30 cellular contexts compared by ENCODE assay signal in genomic region chr2:1230155-1230893, GRCh38.
"Had no signal": no experiment of that assay in that cellular context is flagged by ENCODE, and none has a peak within 500 bp of the region (broad histone marks: within the 10 kb centered on the region; RNA-seq: fewer than 3 reads in every experiment).

No MANE protein-coding gene starts in this region.

- H3K27me3 ChIP-seq: neural progenitor cell, ovary, right lobe of liver, sigmoid colon, suprapubic skin, testis, tibial artery, transverse colon, upper lobe of right lung, uterus had no signal

- DNase-seq: naive thymus-derived CD4-positive, alpha-beta T cell; natural killer cell; occipital lobe; ovary; posterior cingulate gyrus; psoas muscle; right cardiac atrium; right lobe of liver; sigmoid colon; small intestine; stimulated activated CD4-positive, alpha-beta T cell treated with anti-CD3 and anti-CD28 coated beads, Interleukin-15, amount 100 ng/mL, for 24 hours; stimulated activated CD4-positive, alpha-beta T cell treated with anti-CD3 and anti-CD28 coated beads, Interleukin-2, amount 100 ng/mL, for 24 hours; stimulated activated CD4-positive, alpha-beta T cell treated with anti-CD3 and anti-CD28 coated beads, Interleukin-2, amount 100 ng/mL, for 48 hours; stimulated activated CD4-positive, alpha-beta T cell treated with anti-CD3 and anti-CD28 coated beads, Interleukin-4, amount 100 ng/mL, for 24 hours; stimulated activated naive CD4-positive, alpha-beta T cell; stimulated activated naive CD8-positive, alpha-beta T cell treated with anti-CD3 and anti-CD28 coated beads, Interleukin-15, amount 100 ng/mL, for 72 hours; stimulated activated naive CD8-positive, alpha-beta T cell treated with anti-CD3 and anti-CD28 coated beads, Interleukin-15, Interleukin-2, amounts not matched to agents 100 U/mL and 50 U/mL, for 24 hours; substantia nigra; testis; tibial artery; transverse colon; upper lobe of right lung; uterus had no signal

- ATAC-seq: naive thymus-derived CD4-positive, alpha-beta T cell; natural killer cell; psoas muscle; right cardiac atrium; right lobe of liver; stimulated activated effector memory CD8-positive, alpha-beta T cell treated with anti-CD3 and anti-CD28 coated beads, Interleukin-12 subunit alpha, Interleukin-12 subunit beta, amount 100 ng/mL, for 72 hours; stimulated activated naive CD8-positive, alpha-beta T cell treated with anti-CD3 and anti-CD28 coated beads, Interleukin-15, amount 100 ng/mL, for 72 hours; stimulated activated naive CD8-positive, alpha-beta T cell treated with anti-CD3 and anti-CD28 coated beads, Interleukin-15, Interleukin-2, amounts not matched to agents 100 U/mL and 50 U/mL, for 24 hours; upper lobe of right lung had no signal

- H3K27ac Mint-ChIP-seq: naive thymus-derived CD4-positive, alpha-beta T cell; natural killer cell; nephron; neural progenitor cell; progenitor cell of endocrine pancreas; stimulated activated effector memory CD8-positive, alpha-beta T cell treated with anti-CD3 and anti-CD28 coated beads, Interleukin-12 subunit alpha, Interleukin-12 subunit beta, amount 100 ng/mL, for 72 hours; stimulated activated naive CD8-positive, alpha-beta T cell treated with anti-CD3 and anti-CD28 coated beads, Interleukin-15, amount 100 ng/mL, for 72 hours; type B pancreatic cell had no signal

- H3K4me3 Mint-ChIP-seq: naive thymus-derived CD4-positive, alpha-beta T cell; natural killer cell; nephron; neural progenitor cell; stimulated activated effector memory CD8-positive, alpha-beta T cell treated with anti-CD3 and anti-CD28 coated beads, Interleukin-12 subunit alpha, Interleukin-12 subunit beta, amount 100 ng/mL, for 72 hours; stimulated activated naive CD8-positive, alpha-beta T cell treated with anti-CD3 and anti-CD28 coated beads, Interleukin-15, amount 100 ng/mL, for 72 hours; type B pancreatic cell had no signal

- H3K4me3 ChIP-seq: neural progenitor cell, ovary, psoas muscle, right lobe of liver, sigmoid colon, suprapubic skin, tibial artery, transverse colon, upper lobe of right lung, uterus had no signal

- H3K36me3 ChIP-seq: neural progenitor cell, ovary, right lobe of liver, sigmoid colon, suprapubic skin, tibial artery, transverse colon, upper lobe of right lung, uterus had no signal

- H3K9me3 Mint-ChIP-seq: natural killer cell; stimulated activated effector memory CD8-positive, alpha-beta T cell treated with anti-CD3 and anti-CD28 coated beads, Interleukin-12 subunit alpha, Interleukin-12 subunit beta, amount 100 ng/mL, for 72 hours; stimulated activated naive CD8-positive, alpha-beta T cell treated with anti-CD3 and anti-CD28 coated beads, Interleukin-15, amount 100 ng/mL, for 72 hours; type B pancreatic cell had no signal

- H3K36me3 Mint-ChIP-seq: natural killer cell; neural progenitor cell; stimulated activated effector memory CD8-positive, alpha-beta T cell treated with anti-CD3 and anti-CD28 coated beads, Interleukin-12 subunit alpha, Interleukin-12 subunit beta, amount 100 ng/mL, for 72 hours; type B pancreatic cell had no signal

- H3K4me2 ChIP-seq: neural progenitor cell had no signal

- H3K4me1 Mint-ChIP-seq: natural killer cell; stimulated activated effector memory CD8-positive, alpha-beta T cell treated with anti-CD3 and anti-CD28 coated beads, Interleukin-12 subunit alpha, Interleukin-12 subunit beta, amount 100 ng/mL, for 72 hours; stimulated activated naive CD8-positive, alpha-beta T cell treated with anti-CD3 and anti-CD28 coated beads, Interleukin-15, amount 100 ng/mL, for 72 hours had no signal

- H3K9me3 ChIP-seq: ovary, psoas muscle, right lobe of liver, sigmoid colon, suprapubic skin, testis, tibial artery, transverse colon, upper lobe of right lung, uterus had no signal

- H3K27me3 Mint-ChIP-seq: naive thymus-derived CD4-positive, alpha-beta T cell; stimulated activated naive CD8-positive, alpha-beta T cell treated with anti-CD3 and anti-CD28 coated beads, Interleukin-15, amount 100 ng/mL, for 72 hours had no signal

- H3K27ac ChIP-seq: neural progenitor cell, ovary, parathyroid adenoma, psoas muscle, right lobe of liver, sigmoid colon, suprapubic skin, testis, tibial artery, transverse colon, upper lobe of right lung, uterus had no signal

- H3K79me2 ChIP-seq: parathyroid adenoma had no signal

- H3K4me1 ChIP-seq: neural progenitor cell, parathyroid adenoma, psoas muscle, right lobe of liver, sigmoid colon, suprapubic skin, tibial artery, transverse colon, uterus had no signal

- H2AFZ ChIP-seq: neural progenitor cell, parathyroid adenoma had no signal
